Comparison of ENCODE assay signal across 8 cellular contexts in genomic region chr15:80404719-80405553, GRCh38. TPM values are rescaled to one million over a fixed set of nuclear protein-coding genes. Genes with fewer than 3 reads are reported as not detected.
DNase-seq lines count a peak whose midpoint lies in the region; ATAC-seq and TF ChIP-seq lines count a peak whose summit lies in the region.

No MANE protein-coding gene starts in this region.

- peak overlapping the region; percentile 17 for H2BK5ac ChIP-seq in neuronal stem cell (ENCODE audit: low read length)

- H3K4me3 ChIP-seq in RWPE2 (ENCODE audit: severe bottlenecking) (peak overlapping the region; percentile 40), fibroblast of the aortic adventitia (ENCODE audit: low read depth, low read length) (peak overlapping the region; percentile 63), neuronal stem cell (ENCODE audit: low read length in 2 of 2) (peak overlapping the region; percentile 68 to 95)

- H3K27me3 ChIP-seq in RWPE2 (ENCODE audit: insufficient read depth, poor library complexity, severe bottlenecking) (peaks cover 82% of the 10 kb centered on the region), neuronal stem cell (ENCODE audit: control insufficient read depth in 3 of 3, insufficient read depth in 3 of 3, low read depth in 1 of 3, low read length in 3 of 3) (no peaks in the 10 kb centered on the region)

- DNase-seq in NCI-H524 (lab: John Stamatoyannopoulos, UW) (peak; percentile 21 to 49), NCI-H524 treated with DMSO at 0.1 percent for 48 hours (lab: John Stamatoyannopoulos, UW) (no peak), RWPE2 (ENCODE audit: low spot score) (no peak), fibroblast of the aortic adventitia (ENCODE audit: low read depth) (no peak), neuronal stem cell (ENCODE audit: low spot score) (peak; percentile 48)

- H3K14ac ChIP-seq in neuronal stem cell (ENCODE audit: low read length) = peak overlapping the region; percentile 59

- H3K18ac ChIP-seq in neuronal stem cell (ENCODE audit: low read length) = peak overlapping the region; percentile 97

- H3K36me3 ChIP-seq in RWPE2 (ENCODE audit: low read depth) = no peaks in the 10 kb centered on the region
- peaks cover 0 to 36% of the 10 kb centered on the region in 2 donors for H3K36me3 ChIP-seq in neuronal stem cell (replicated peaks in 1 of 2; ENCODE audit: control insufficient read depth in 2 of 2, insufficient read depth in 2 of 2, low read length in 2 of 2)

- ATAC-seq in RWPE2 (ENCODE audit: low read depth) (no peak), HG02763 (IDR thresholded peaks at IDR 0.05; ENCODE audit: unreplicated experiment) (no peak), GM18498 (IDR thresholded peaks at IDR 0.05; ENCODE audit: unreplicated experiment) (no peak), GM18867 (IDR thresholded peaks at IDR 0.05; ENCODE audit: unreplicated experiment) (no peak)

- H3K9ac ChIP-seq in neuronal stem cell (ENCODE audit: low read depth, low read length, poor library complexity) = peak overlapping the region; percentile 94

- no peak overlapping the region for H4K8ac ChIP-seq in neuronal stem cell (ENCODE audit: low read depth, low read length)

- peak overlapping the region; percentile 95 for H2AFZ ChIP-seq in neuronal stem cell (ENCODE audit: low read length)

- no peak overlapping the region for H2AK5ac ChIP-seq in neuronal stem cell (ENCODE audit: low read depth, low read length)

- H3K4ac ChIP-seq in neuronal stem cell (ENCODE audit: low read length) = peak overlapping the region; percentile 67

- no peak overlapping the region for H2BK12ac ChIP-seq in neuronal stem cell (ENCODE audit: low read length)

- peaks cover 3% of the 10 kb centered on the region for H3K79me1 ChIP-seq in neuronal stem cell (ENCODE audit: low read depth, low read length)

- no CpG with 5 or more reads among the region's 38 CpGs for whole genome bisulfite sequencing in neuronal stem cell (ENCODE audit: extremely low coverage in 2 of 2, insufficient read length in 2 of 2, insufficient replicate concordance in 1 of 2), 2 donors

- H3K27ac ChIP-seq in RWPE2 (ENCODE audit: poor library complexity, severe bottlenecking) = no peak overlapping the region
- peak overlapping the region; percentile 75 for H3K27ac ChIP-seq in neuronal stem cell (replicated peaks; ENCODE audit: low read length)

- no peaks in the 10 kb centered on the region for H3K4me1 ChIP-seq in RWPE2 (ENCODE audit: insufficient read depth, poor library complexity, severe bottlenecking)
- peaks cover 15 to 17% of the 10 kb centered on the region in 2 donors for H3K4me1 ChIP-seq in neuronal stem cell (ENCODE audit: control insufficient read depth in 2 of 2, insufficient read depth in 1 of 2, low read depth in 1 of 2, low read length in 2 of 2)

- peak overlapping the region; percentile 84 for H3K4me2 ChIP-seq in neuronal stem cell (ENCODE audit: insufficient read depth, low read length, poor library complexity, severe bottlenecking)

- no peak overlapping the region for H2BK15ac ChIP-seq in neuronal stem cell (ENCODE audit: low read length)

- H3K9me3 ChIP-seq in RWPE2 (ENCODE audit: severe bottlenecking) (no peaks in the 10 kb centered on the region), neuronal stem cell (replicated peaks in 1 of 2; ENCODE audit: control insufficient read depth in 2 of 2, insufficient read depth in 1 of 2, low read depth in 1 of 2, low read length in 2 of 2) (no peaks in the 10 kb centered on the region)

- no peak overlapping the region for H3K23ac ChIP-seq in neuronal stem cell (ENCODE audit: low read depth, low read length, poor library complexity)

- H4K91ac ChIP-seq in neuronal stem cell (ENCODE audit: low read depth, low read length, poor library complexity) = peak overlapping the region; percentile 34

- H2BK120ac ChIP-seq in neuronal stem cell (ENCODE audit: low read depth, low read length) = no peak overlapping the region

- TF ChIP-seq CTCF in RWPE2 (IDR thresholded peaks at IDR 0.05; ENCODE audit: poor library complexity, severe bottlenecking) (no peak), fibroblast of the aortic adventitia (IDR thresholded peaks at IDR 0.05; ENCODE audit: insufficient read depth, low read length) (no peak)

RNA-seq across cellular contexts. Expression of gene ARNT2, which starts 0.8 kb away (rescaled TPM):
- total RNA-seq in fibroblast of the aortic adventitia (ENCODE audit: low replicate concordance) = 9.4 and 12.7 TPM in 2 replicates
- polyA plus RNA-seq in neuronal stem cell (2013, experiment 1 of 2) = 31.2 TPM
- 31.5 TPM for polyA plus RNA-seq in neuronal stem cell (2013, experiment 2 of 2)

Comparison
In these comparisons a context has a peak if more than half of its experiments do, and no peak if none do; other contexts are left out.
1. DNase-seq: peak in NCI-H524 (2 of 2) and neuronal stem cell (single experiment); none in NCI-H524 treated with DMSO at 0.1 percent for 48 hours (single experiment), RWPE2 (single experiment) and fibroblast of the aortic adventitia (single experiment).
2. Peak in every context shown above with its lines, with median percentiles within 50 percentile points of each other: H3K4me3 ChIP-seq.